15 cellular contexts compared by ENCODE assay signal in the genomic region with DNA sequence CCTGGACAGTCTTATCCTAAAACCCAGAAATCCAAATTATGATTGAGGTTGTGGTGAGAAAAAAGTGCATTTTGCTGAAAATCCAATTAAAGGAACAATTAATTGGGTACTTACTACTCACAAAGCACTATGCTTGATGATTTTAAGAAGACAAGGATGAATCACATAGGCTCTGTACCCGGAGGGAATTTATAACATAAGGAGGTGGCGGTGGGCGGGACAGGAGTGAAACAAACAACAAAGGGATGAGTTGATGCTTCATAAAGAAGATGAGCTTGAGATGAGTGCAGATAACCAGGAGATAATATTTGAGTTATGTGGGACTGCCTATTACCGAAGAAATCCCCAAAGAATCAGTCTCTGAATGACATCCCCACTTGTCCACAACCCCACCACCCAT.
"Had no signal": no experiment of that assay in that cellular context is flagged by ENCODE, and none has a peak within 500 bp of the region (broad histone marks: within the 10 kb centered on the region; RNA-seq: fewer than 3 reads in every experiment).

No MANE protein-coding gene starts in this region.

- H3K36me3 ChIP-seq: MG63, SJCRH30 had no signal

- H3K4me1 ChIP-seq: SJCRH30 had no signal

- H3K27me3 ChIP-seq: MG63, SJCRH30 had no signal

- H3K9me3 ChIP-seq: MG63, SJCRH30 had no signal

- DNase-seq: IMR-90, Karpas-422, KG1, MG63, NCI-H1092, NCI-H1417 treated with DMSO at 0.1 percent for 48 hours, NCI-H146, NCI-H1694 treated with DMSO at 0.1 percent for 48 hours, NCI-H1930, NCI-H2081, NCI-H2107, NCI-H2227 treated with DMSO at 0.1 percent for 48 hours, NCI-H524, SHP77 treated with DMSO at 0.1 percent for 48 hours, SJCRH30 had no signal

- H3K4me3 ChIP-seq: MG63, SJCRH30 had no signal

- H3K27ac ChIP-seq: SJCRH30 had no signal
